1 cellular context compared by ENCODE assay signal in the genomic region with DNA sequence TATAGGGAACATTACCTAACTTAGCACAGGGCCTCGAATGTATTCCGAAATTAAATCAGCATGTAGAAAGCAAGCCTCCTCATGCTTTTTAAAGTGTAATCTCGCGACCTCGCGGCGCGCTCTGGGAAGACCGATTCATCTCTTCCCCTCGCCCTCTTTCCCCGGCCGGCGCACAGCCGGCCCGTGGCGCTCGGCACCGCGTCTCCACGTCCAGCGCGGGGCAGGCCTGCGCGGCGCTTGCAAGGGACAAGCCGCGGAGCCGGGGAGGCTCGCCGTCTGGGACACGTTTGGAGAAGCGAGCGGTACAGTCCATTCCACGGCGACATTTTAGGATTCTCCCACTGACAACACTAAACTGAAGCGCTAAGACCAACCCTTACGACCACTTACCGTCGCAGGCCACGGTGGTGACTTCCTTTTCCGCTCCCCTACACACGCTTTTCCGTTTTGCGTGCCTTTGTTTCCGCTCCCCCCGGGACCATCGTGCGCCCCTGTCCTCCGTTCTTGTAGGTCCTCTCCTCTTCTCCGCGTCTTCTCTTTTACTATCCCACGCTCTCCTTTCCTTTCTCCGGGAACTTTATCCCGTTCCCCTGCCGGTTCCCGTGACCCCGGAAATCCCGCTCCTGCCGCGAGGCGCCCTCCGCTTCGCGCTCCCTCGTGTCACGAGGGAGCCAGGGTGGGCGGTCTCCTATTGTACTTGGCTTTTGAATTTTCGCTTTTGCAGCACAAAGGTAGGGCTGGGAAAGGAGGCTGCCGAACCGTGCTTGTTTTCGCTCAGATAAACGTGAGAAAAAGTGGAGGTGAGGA.
TF ChIP-seq lines count a peak whose summit lies in the region.

A gene with protein sequence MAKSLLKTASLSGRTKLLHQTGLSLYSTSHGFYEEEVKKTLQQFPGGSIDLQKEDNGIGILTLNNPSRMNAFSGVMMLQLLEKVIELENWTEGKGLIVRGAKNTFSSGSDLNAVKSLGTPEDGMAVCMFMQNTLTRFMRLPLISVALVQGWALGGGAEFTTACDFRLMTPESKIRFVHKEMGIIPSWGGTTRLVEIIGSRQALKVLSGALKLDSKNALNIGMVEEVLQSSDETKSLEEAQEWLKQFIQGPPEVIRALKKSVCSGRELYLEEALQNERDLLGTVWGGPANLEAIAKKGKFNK (minus strand): TSS at position 664 of the 807 bp plus-strand sequence. CDS start 12,581 bp downstream, outside the sequence.

TF ChIP-seq in K562, 482 proteins besides CTCF, POLR2A, EP300 and RAD21 (continued from another document and continues in another):
- TF ChIP-seq, protein P1, sequence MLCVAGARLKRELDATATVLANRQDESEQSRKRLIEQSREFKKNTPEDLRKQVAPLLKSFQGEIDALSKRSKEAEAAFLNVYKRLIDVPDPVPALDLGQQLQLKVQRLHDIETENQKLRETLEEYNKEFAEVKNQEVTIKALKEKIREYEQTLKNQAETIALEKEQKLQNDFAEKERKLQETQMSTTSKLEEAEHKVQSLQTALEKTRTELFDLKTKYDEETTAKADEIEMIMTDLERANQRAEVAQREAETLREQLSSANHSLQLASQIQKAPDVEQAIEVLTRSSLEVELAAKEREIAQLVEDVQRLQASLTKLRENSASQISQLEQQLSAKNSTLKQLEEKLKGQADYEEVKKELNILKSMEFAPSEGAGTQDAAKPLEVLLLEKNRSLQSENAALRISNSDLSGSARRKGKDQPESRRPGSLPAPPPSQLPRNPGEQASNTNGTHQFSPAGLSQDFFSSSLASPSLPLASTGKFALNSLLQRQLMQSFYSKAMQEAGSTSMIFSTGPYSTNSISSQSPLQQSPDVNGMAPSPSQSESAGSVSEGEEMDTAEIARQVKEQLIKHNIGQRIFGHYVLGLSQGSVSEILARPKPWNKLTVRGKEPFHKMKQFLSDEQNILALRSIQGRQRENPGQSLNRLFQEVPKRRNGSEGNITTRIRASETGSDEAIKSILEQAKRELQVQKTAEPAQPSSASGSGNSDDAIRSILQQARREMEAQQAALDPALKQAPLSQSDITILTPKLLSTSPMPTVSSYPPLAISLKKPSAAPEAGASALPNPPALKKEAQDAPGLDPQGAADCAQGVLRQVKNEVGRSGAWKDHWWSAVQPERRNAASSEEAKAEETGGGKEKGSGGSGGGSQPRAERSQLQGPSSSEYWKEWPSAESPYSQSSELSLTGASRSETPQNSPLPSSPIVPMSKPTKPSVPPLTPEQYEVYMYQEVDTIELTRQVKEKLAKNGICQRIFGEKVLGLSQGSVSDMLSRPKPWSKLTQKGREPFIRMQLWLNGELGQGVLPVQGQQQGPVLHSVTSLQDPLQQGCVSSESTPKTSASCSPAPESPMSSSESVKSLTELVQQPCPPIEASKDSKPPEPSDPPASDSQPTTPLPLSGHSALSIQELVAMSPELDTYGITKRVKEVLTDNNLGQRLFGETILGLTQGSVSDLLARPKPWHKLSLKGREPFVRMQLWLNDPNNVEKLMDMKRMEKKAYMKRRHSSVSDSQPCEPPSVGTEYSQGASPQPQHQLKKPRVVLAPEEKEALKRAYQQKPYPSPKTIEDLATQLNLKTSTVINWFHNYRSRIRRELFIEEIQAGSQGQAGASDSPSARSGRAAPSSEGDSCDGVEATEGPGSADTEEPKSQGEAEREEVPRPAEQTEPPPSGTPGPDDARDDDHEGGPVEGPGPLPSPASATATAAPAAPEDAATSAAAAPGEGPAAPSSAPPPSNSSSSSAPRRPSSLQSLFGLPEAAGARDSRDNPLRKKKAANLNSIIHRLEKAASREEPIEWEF (CRISPR knock-in tag; IDR thresholded peaks at IDR 0.05): no peak
- TF ChIP-seq POLR2AphosphoS5 (IDR thresholded peaks at IDR 0.05; ENCODE audit: control insufficient read depth, insufficient read depth, low read depth, low read length) (peak; percentile 82; the same call in 1 of the 2 replicates), GABPB2 (CRISPR knock-in tag; conservative IDR thresholded peaks at IDR 0.05) (no peak), ELF2 (CRISPR knock-in tag; IDR thresholded peaks at IDR 0.05) (peak; percentile 60; the same call in 1 of the 2 replicates), SREBF1 (IDR thresholded peaks at IDR 0.05; ENCODE audit: borderline replicate concordance, low read depth, low read length) (no peak), POLR2H (tag; IDR thresholded peaks at IDR 0.05; ENCODE audit: low read depth) (no peak; the same call in 1 of the 2 replicates), IRF2 (CRISPR knock-in tag; IDR thresholded peaks at IDR 0.05) (no peak), ARNT (IDR thresholded peaks at IDR 0.05) (peak in 1 of 2 experiments; percentile 60; a peak in 1 of 4 replicates), NR2C2 (CRISPR knock-in tag; IDR thresholded peaks at IDR 0.05) (no peak), NR2C2 (tag; IDR thresholded peaks at IDR 0.05) (peak; percentile 89), SIN3B (IDR thresholded peaks at IDR 0.05; ENCODE audit: low read depth) (peak; percentile 63; the same call in 1 of the 2 replicates), SMARCA4 (IDR thresholded peaks at IDR 0.05) (no peak; the same call in 1 of the 2 replicates), EP400 (IDR thresholded peaks at IDR 0.05) (peak; percentile 97), XRCC4 (IDR thresholded peaks at IDR 0.05; ENCODE audit: extremely low read depth, insufficient read depth, insufficient read length) (no peak), MCM2 (IDR thresholded peaks at IDR 0.05; ENCODE audit: low read depth) (no peak), SMAD3 (CRISPR knock-in tag; conservative IDR thresholded peaks at IDR 0.05) (no peak), TARDBP (IDR thresholded peaks at IDR 0.05) (no peak), ATF1 (CRISPR knock-in tag; IDR thresholded peaks at IDR 0.05) (no peak), ATF1 (tag; IDR thresholded peaks at IDR 0.05) (peak; percentile 90), FOXK2 (conservative IDR thresholded peaks at IDR 0.05 in 1 of 2, IDR thresholded peaks at IDR 0.05 in 1 of 2; ENCODE audit: low read depth in 2 of 2) (peak; percentile 43 to 54; a peak in 3 of 4 replicates), SRSF9 (IDR thresholded peaks at IDR 0.05; ENCODE audit: borderline replicate concordance, low read depth, low read length) (no peak), ZNF583 (CRISPR knock-in tag; IDR thresholded peaks at IDR 0.05) (no peak), DACH1 (IDR thresholded peaks at IDR 0.05; ENCODE audit: partially characterized antibody) (no peak), ILK (tag; IDR thresholded peaks at IDR 0.05; ENCODE audit: borderline replicate concordance, low read depth) (no peak), SRSF7 (optimal IDR thresholded peaks at IDR 0.05; ENCODE audit: low read depth, low read length) (no peak), SUPT5H (IDR thresholded peaks at IDR 0.05) (peak; percentile 91), CHD4 (IDR thresholded peaks at IDR 0.05; ENCODE audit: insufficient read depth, insufficient replicate concordance, low read depth, low read length, poor library complexity, severe bottlenecking) (no peak), TAF15 (IDR thresholded peaks at IDR 0.05; ENCODE audit: low read depth, low read length) (no peak), RFX1 (IDR thresholded peaks at IDR 0.05) (no peak), PYGO2 (tag; IDR thresholded peaks at IDR 0.05) (peak; percentile 44; the same call in 1 of the 2 replicates), RFX5 (IDR thresholded peaks at IDR 0.05; ENCODE audit: low read depth, low read length) (no peak), ZNF778 (CRISPR knock-in tag; IDR thresholded peaks at IDR 0.05) (no peak), PHF21A (IDR thresholded peaks at IDR 0.05; ENCODE audit: borderline replicate concordance, low read depth) (no peak), MAFG (tag; conservative IDR thresholded peaks at IDR 0.05) (no peak), ZNF23 (CRISPR knock-in tag; IDR thresholded peaks at IDR 0.05) (no peak), THRAP3 (IDR thresholded peaks at IDR 0.05; ENCODE audit: borderline replicate concordance) (0 out of 2 replicates have a peak, but pooled peaks have one; percentile 12)
- TF ChIP-seq, protein P2, sequence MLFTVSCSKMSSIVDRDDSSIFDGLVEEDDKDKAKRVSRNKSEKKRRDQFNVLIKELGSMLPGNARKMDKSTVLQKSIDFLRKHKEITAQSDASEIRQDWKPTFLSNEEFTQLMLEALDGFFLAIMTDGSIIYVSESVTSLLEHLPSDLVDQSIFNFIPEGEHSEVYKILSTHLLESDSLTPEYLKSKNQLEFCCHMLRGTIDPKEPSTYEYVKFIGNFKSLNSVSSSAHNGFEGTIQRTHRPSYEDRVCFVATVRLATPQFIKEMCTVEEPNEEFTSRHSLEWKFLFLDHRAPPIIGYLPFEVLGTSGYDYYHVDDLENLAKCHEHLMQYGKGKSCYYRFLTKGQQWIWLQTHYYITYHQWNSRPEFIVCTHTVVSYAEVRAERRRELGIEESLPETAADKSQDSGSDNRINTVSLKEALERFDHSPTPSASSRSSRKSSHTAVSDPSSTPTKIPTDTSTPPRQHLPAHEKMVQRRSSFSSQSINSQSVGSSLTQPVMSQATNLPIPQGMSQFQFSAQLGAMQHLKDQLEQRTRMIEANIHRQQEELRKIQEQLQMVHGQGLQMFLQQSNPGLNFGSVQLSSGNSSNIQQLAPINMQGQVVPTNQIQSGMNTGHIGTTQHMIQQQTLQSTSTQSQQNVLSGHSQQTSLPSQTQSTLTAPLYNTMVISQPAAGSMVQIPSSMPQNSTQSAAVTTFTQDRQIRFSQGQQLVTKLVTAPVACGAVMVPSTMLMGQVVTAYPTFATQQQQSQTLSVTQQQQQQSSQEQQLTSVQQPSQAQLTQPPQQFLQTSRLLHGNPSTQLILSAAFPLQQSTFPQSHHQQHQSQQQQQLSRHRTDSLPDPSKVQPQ (CRISPR knock-in tag; IDR thresholded peaks at IDR 0.05; ENCODE audit: borderline replicate concordance): no peak
- TF ChIP-seq, protein P3, sequence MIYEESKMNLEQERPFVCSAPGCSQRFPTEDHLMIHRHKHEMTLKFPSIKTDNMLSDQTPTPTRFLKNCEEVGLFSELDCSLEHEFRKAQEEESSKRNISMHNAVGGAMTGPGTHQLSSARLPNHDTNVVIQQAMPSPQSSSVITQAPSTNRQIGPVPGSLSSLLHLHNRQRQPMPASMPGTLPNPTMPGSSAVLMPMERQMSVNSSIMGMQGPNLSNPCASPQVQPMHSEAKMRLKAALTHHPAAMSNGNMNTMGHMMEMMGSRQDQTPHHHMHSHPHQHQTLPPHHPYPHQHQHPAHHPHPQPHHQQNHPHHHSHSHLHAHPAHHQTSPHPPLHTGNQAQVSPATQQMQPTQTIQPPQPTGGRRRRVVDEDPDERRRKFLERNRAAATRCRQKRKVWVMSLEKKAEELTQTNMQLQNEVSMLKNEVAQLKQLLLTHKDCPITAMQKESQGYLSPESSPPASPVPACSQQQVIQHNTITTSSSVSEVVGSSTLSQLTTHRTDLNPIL (CRISPR knock-in tag; IDR thresholded peaks at IDR 0.05): no peak
- TF ChIP-seq, protein P4, sequence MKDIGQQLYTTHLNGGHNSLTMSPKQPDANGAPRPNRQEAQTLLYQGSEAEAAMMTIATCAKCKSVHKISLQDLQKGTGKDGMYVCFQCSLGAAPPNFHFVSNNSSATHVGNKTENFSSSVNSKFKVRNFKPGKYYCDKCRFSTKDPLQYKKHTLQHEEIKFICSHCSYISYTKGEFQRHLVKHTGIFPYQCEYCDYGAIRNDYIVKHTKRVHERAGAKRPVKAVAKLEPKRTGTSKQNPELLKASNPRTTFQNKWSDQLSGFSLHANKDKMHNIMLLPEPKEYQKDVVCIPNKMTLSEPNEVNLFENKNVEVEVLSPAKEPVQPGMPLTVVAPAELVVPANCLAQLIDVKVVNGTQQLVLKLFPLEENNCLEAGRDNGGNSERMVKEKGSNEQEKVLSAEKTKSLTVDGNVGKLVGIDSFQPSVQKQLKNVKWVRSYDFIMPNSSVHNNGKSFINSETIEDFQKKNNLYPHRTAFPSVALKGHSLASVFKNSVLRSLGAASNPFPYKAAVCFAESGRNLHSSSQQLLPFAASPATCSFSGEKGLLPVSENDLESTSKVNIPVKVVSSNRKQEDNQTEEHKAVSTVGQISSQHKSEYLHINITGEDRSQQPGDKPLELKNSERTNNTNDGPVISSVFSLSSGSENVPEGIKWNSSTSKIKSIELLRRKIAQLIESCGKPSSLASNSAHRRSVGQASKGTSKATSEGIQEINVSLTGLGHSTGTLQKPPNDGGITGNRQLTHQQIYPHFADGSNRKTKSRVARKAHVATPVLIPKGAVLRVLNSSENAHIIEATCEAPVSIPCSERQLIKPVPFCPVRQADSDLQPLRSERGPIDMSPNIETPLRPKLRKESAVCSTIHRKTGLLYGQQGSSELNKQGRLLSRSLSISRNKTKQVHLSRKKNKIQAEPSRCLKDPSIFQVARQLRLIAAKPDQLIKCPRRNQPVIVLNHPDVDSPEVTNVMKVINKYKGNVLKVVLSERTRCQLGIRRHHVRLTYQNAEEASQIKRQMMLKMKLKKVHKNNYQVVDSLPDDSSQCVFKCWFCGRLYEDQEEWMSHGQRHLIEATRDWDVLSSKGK (CRISPR knock-in tag; IDR thresholded peaks at IDR 0.05): no peak
- TF ChIP-seq, protein P5, sequence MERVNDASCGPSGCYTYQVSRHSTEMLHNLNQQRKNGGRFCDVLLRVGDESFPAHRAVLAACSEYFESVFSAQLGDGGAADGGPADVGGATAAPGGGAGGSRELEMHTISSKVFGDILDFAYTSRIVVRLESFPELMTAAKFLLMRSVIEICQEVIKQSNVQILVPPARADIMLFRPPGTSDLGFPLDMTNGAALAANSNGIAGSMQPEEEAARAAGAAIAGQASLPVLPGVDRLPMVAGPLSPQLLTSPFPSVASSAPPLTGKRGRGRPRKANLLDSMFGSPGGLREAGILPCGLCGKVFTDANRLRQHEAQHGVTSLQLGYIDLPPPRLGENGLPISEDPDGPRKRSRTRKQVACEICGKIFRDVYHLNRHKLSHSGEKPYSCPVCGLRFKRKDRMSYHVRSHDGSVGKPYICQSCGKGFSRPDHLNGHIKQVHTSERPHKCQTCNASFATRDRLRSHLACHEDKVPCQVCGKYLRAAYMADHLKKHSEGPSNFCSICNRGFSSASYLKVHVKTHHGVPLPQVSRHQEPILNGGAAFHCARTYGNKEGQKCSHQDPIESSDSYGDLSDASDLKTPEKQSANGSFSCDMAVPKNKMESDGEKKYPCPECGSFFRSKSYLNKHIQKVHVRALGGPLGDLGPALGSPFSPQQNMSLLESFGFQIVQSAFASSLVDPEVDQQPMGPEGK (CRISPR knock-in tag; IDR thresholded peaks at IDR 0.05; ENCODE audit: borderline replicate concordance): no peak
- TF ChIP-seq, protein P6, sequence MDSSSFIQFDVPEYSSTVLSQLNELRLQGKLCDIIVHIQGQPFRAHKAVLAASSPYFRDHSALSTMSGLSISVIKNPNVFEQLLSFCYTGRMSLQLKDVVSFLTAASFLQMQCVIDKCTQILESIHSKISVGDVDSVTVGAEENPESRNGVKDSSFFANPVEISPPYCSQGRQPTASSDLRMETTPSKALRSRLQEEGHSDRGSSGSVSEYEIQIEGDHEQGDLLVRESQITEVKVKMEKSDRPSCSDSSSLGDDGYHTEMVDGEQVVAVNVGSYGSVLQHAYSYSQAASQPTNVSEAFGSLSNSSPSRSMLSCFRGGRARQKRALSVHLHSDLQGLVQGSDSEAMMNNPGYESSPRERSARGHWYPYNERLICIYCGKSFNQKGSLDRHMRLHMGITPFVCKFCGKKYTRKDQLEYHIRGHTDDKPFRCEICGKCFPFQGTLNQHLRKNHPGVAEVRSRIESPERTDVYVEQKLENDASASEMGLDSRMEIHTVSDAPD (CRISPR knock-in tag; IDR thresholded peaks at IDR 0.05): no peak
